ENCODE assay signal across 18 cellular contexts in the genomic region with DNA sequence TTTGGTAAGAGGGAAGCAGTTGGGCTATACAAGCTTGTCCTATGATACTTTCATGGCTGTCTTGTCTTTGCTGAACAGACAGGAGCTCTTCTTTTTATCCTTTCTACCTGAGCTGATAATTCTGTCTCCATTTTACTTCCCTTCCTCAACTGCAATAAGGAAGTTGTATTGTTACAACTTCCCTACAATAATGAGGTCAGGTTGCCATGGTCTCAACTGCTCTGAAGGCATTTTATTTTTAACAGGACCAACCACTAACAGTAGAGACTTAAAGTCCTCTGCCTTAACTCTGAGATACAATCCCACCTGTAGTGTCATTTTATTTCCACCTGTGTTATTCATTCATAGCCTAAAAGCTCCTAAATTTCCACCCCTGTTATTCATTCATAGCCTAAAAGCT.
DNase-seq lines count a peak whose midpoint lies in the region; ATAC-seq and TF ChIP-seq lines count a peak whose summit lies in the region.
"Had no signal": no experiment of that assay in that cellular context is flagged by ENCODE, and none has a peak within 500 bp of the region (broad histone marks: within the 10 kb centered on the region; RNA-seq: fewer than 3 reads in every experiment).

No MANE protein-coding gene starts in this region.

- ATAC-seq in activated CD8-positive, alpha-beta T cell treated with anti-CD3 and anti-CD28 coated beads, Interleukin-2, amount 10 ng/mL, durations not matched to agents 7 days and 5 days, result no peak
- ATAC-seq: lower lobe of right lung had no signal

- intact Hi-C loops in posterior vena cava (cut with DNase I), result no loop called here

- H3K4me3 Mint-ChIP-seq in activated CD8-positive, alpha-beta T cell treated with anti-CD3 and anti-CD28 coated beads, Interleukin-2, amount 10 ng/mL, durations not matched to agents 7 days and 5 days, result no peak overlapping the region
- H3K4me3 Mint-ChIP-seq in nephron, result no peak overlapping the region
- H3K4me3 Mint-ChIP-seq: activated T-helper 1 cell treated with anti-CD3 and anti-CD28 coated beads, Interleukin-12 subunit alpha, Interleukin-12 subunit beta, Interleukin-2, Interleukin-4 antibody, amounts not matched to agents 30 ng/mL and 10 ng/mL and 1 ng/mL, durations not matched to agents 14 hours and 24 hours and 36 hours; brain had no signal

- H3K27me3 Mint-ChIP-seq in activated CD8-positive, alpha-beta T cell treated with anti-CD3 and anti-CD28 coated beads, Interleukin-2, amount 10 ng/mL, durations not matched to agents 7 days and 5 days (ENCODE audit: low read depth), result no peaks in the 10 kb centered on the region
- no peaks in the 10 kb centered on the region for H3K27me3 Mint-ChIP-seq in nephron (ENCODE audit: low read depth)
- H3K27me3 Mint-ChIP-seq: brain had no signal

- CTCF ChIA-PET in activated CD8-positive, alpha-beta T cell treated with anti-CD3 and anti-CD28 coated beads, Interleukin-2, amount 10 ng/mL, durations not matched to agents 7 days and 5 days (lab: Charles Lee), result interaction anchor here (1.0 to 1.3 kb wide), 6 partner anchors 10 to 294 kb away, joined by 3 to 4 read pairs (median 3); no protein-coding TSS in a partner anchor

- peaks cover 51% of the 10 kb centered on the region for H3K36me3 Mint-ChIP-seq in activated CD8-positive, alpha-beta T cell treated with anti-CD3 and anti-CD28 coated beads, Interleukin-2, amount 10 ng/mL, durations not matched to agents 7 days and 5 days (ENCODE audit: low read depth)
- H3K36me3 Mint-ChIP-seq in nephron (ENCODE audit: low read depth), result no peaks in the 10 kb centered on the region

- peak overlapping the region; percentile 28 for H3K27ac Mint-ChIP-seq in activated CD8-positive, alpha-beta T cell treated with anti-CD3 and anti-CD28 coated beads, Interleukin-2, amount 10 ng/mL, durations not matched to agents 7 days and 5 days
- peak overlapping the region in 2 of 3 experiments; percentile 12 to 19 for H3K27ac Mint-ChIP-seq in nephron

- POLR2A ChIA-PET in activated CD8-positive, alpha-beta T cell treated with anti-CD3 and anti-CD28 coated beads, Interleukin-2, amount 10 ng/mL, durations not matched to agents 7 days and 5 days (lab: Charles Lee), result interaction anchor here (0.9 kb wide), 1 partner anchor 12 kb away, joined by 3 read pairs; no protein-coding TSS in a partner anchor

- no peaks in the 10 kb centered on the region for H3K9me3 Mint-ChIP-seq in activated CD8-positive, alpha-beta T cell treated with anti-CD3 and anti-CD28 coated beads, Interleukin-2, amount 10 ng/mL, durations not matched to agents 7 days and 5 days (ENCODE audit: insufficient read depth)
- no peaks in the 10 kb centered on the region for H3K9me3 Mint-ChIP-seq in nephron
- H3K9me3 Mint-ChIP-seq: activated T-helper 1 cell treated with anti-CD3 and anti-CD28 coated beads, Interleukin-12 subunit alpha, Interleukin-12 subunit beta, Interleukin-2, Interleukin-4 antibody, amounts not matched to agents 30 ng/mL and 10 ng/mL and 1 ng/mL, durations not matched to agents 14 hours and 24 hours and 36 hours had no signal

- DNase-seq in SIG-M5 treated with dmso at 0.1 percent for 504 hours (lab: John Stamatoyannopoulos, UW; ENCODE audit: unreplicated experiment), result peak; percentile 5
- no peak for DNase-seq in SIG-M5 (lab: John Stamatoyannopoulos, UW)
- DNase-seq in KG1 (lab: John Stamatoyannopoulos, UW), result peak; percentile 9
- DNase-seq in activated CD8-positive, alpha-beta T cell treated with anti-CD3 and anti-CD28 coated beads, Interleukin-2, amount 10 ng/mL, durations not matched to agents 7 days and 5 days, result no peak
- DNase-seq in posterior vena cava (ENCODE audit: low spot score), result no peak
- no peak for DNase-seq in T-helper 9 cell
- no peak for DNase-seq in NCI-H2171 treated with DMSO at 0.1 percent for 48 hours (lab: John Stamatoyannopoulos, UW)
- DNase-seq: 8988T; activated CD4-positive, CD25-positive, alpha-beta regulatory T cell; effector CD8-positive, alpha-beta T cell; HCEC 1CT; lower lobe of right lung; nucleus accumbens; SJCRH30; stimulated activated naive CD4-positive, alpha-beta T cell treated with Interleukin-2 at 50 U/mL for 16 hours had no signal

- TF ChIP-seq CTCF in nephron (IDR thresholded peaks at IDR 0.05; ENCODE audit: unreplicated experiment in 3 of 3), result no peak

- peaks cover 3% of the 10 kb centered on the region for H3K4me1 Mint-ChIP-seq in activated CD8-positive, alpha-beta T cell treated with anti-CD3 and anti-CD28 coated beads, Interleukin-2, amount 10 ng/mL, durations not matched to agents 7 days and 5 days (ENCODE audit: low read depth)
- peaks cover 13% of the 10 kb centered on the region for H3K4me1 Mint-ChIP-seq in nephron

Comparison
In these comparisons a context has a peak if more than half of its experiments do, and no peak if none do; other contexts are left out.
1. DNase-seq: peak in SIG-M5 treated with dmso at 0.1 percent for 504 hours (single experiment) and KG1 (single experiment); none in SIG-M5 (single experiment), activated CD8-positive, alpha-beta T cell treated with anti-CD3 and anti-CD28 coated beads, Interleukin-2, amount 10 ng/mL, durations not matched to agents 7 days and 5 days (single experiment), posterior vena cava (single experiment), T-helper 9 cell (single experiment) and NCI-H2171 treated with DMSO at 0.1 percent for 48 hours (single experiment).